10 cellular contexts compared by ENCODE assay signal in genomic region chr7:17176633-17177032, GRCh38.
"Had no signal": no experiment of that assay in that cellular context is flagged by ENCODE, and none has a peak within 500 bp of the region (broad histone marks: within the 10 kb centered on the region; RNA-seq: fewer than 3 reads in every experiment).

No MANE protein-coding gene starts in this region.

- H3K4me3 ChIP-seq: GM23338, HAP-1 had no signal

- H3K4me1 ChIP-seq: HAP-1 had no signal

- H3K27ac ChIP-seq: HL-60 had no signal

- H3K4me1 Mint-ChIP-seq: IgD-negative memory B cell had no signal

- H3K36me3 ChIP-seq: HAP-1 had no signal

- H3K4me2 ChIP-seq: GM23338 had no signal

- H3K27me3 Mint-ChIP-seq: IgD-negative memory B cell had no signal

- FAIRE-seq: H1, H54, HepG2 had no signal

- H2AFZ ChIP-seq: GM23338 had no signal

- H3K27ac Mint-ChIP-seq: GM23338, HFFc6, IgD-negative memory B cell had no signal

- H3K9me3 Mint-ChIP-seq: GM23338, HFFc6, IgD-negative memory B cell had no signal

- ATAC-seq: GM23338, HCT116, HepG2 had no signal

- H3K36me3 Mint-ChIP-seq: IgD-negative memory B cell had no signal

- H3K9me3 ChIP-seq: HAP-1 had no signal

- H3K4me3 Mint-ChIP-seq: GM23338, HFFc6, IgD-negative memory B cell had no signal

- DNase-seq: HFFc6, KG1 had no signal
